Comparison of ENCODE assay signal across 10 cellular contexts in the genomic region with DNA sequence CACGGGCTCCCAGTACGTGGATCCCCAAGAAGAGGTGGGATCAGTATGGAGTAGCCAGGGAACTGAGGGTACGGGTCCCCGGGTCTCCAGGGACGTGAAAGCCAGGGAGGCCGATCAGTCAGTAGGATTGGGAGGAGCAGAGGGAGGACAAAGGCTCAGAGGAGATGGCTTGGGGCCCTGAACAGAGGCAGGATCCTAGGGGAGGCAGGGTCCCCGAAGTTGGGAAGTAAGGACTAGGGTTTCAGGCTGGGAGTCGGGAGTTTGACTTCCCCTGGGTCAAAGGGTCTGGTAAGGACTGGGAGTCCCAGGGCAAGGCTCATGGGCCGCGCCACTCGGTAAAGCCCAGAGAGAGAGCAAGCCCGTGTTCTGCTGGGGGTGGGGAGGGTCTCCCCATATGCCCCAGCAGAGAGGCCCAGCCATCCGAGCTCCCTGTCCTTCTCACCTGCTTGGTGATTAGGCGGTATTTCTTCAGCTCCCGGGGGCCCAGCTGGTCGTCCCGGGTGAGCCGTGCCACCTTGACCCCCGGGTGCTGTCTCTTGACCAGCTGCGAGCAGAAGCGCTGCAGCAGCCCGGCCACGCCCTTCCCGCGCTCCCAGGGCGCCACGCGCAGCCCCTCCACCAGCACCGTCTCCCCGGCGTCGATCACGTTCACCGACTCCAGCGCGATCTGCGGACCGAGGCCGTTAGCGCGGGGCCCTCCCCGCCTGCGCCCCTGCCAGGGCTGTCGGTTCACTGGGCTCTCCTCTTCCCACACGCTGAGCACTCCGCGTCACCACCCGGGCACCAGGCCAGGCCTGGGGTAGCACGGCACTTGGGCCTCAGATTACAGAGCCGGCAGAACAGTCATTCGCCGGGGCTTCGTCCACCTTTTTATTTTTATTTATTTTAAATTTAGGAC. TPM values are rescaled to one million over a fixed set of nuclear protein-coding genes. Genes with fewer than 3 reads are reported as not detected.
A peak's percentile ranks its signal among the peaks of the same experiment; 100 is the strongest.
DNase-seq lines count a peak whose midpoint lies in the region; ATAC-seq and TF ChIP-seq lines count a peak whose summit lies in the region.
"Had no signal": no experiment of that assay in that cellular context is flagged by ENCODE, and none has a peak within 500 bp of the region (broad histone marks: within the 10 kb centered on the region; RNA-seq: fewer than 3 reads in every experiment).

No MANE protein-coding gene starts in this region.

- no peaks in the 10 kb centered on the region for H3K36me3 ChIP-seq in HUES48 (ENCODE audit: control insufficient read depth, insufficient read depth, low read length)
- no peaks in the 10 kb centered on the region for H3K36me3 ChIP-seq in smooth muscle cell (ENCODE audit: low read depth)
- H3K36me3 ChIP-seq in Karpas-422 (ENCODE audit: insufficient read depth, low read length), result no peaks in the 10 kb centered on the region

- H3K9me2 ChIP-seq in Karpas-422 (replicated peaks; ENCODE audit: insufficient read depth, low read length), result no peaks in the 10 kb centered on the region

- intact Hi-C loops in left cardiac atrium (cut with DNase I) (loop anchor here in 1 of 2 donors (10.0 kb wide), 1 partner anchor 278 kb away; the partner anchor contains the start of gene ACHE), lower leg skin (cut with DNase I; ENCODE audit: low total_unique reads) (no loop called here)

- H3K27me3 ChIP-seq in HUES48 (ENCODE audit: control insufficient read depth, insufficient read depth, low read length), result peaks cover 100% of the 10 kb centered on the region
- H3K27me3 ChIP-seq in smooth muscle cell (ENCODE audit: low read depth), result peaks cover 89% of the 10 kb centered on the region
- no peaks in the 10 kb centered on the region for H3K27me3 ChIP-seq in Karpas-422 (ENCODE audit: low read length)

- H3K9ac ChIP-seq in HUES48 (ENCODE audit: low read depth, low read length) (no peak overlapping the region), smooth muscle cell (ENCODE audit: low read depth) (no peak overlapping the region), Karpas-422 (ENCODE audit: low read length) (no peak overlapping the region)

- 9% methylated on average over 53 of the region's 53 CpGs for WGBS in smooth muscle cell (ENCODE audit: low lambda C conversion rate)
- 1 to 2% methylated on average over 48 to 53 of the region's 53 CpGs for WGBS in lower leg skin, 2 donors

- peak; percentile 79 for DNase-seq in CD1c-positive myeloid dendritic cell (ENCODE audit: extremely low spot score)
- DNase-seq in left cardiac atrium, result peak; percentile 84
- peak; percentile 48 for DNase-seq in smooth muscle cell (lab: John Stamatoyannopoulos, UW; ENCODE audit: unreplicated experiment)
- DNase-seq in lower leg skin (ENCODE audit: low spot score in 2 of 2), result no peak
- no peak for DNase-seq in Karpas-422
- no peak for DNase-seq in activated T-cell treated with anti-CD3 and anti-CD28 coated beads, Interleukin-2, amount 50 U/mL, for 4 hours

- H3K4me1 ChIP-seq in HUES48 (ENCODE audit: control insufficient read depth, insufficient read depth, low read length), result peaks cover 43% of the 10 kb centered on the region
- peaks cover 20% of the 10 kb centered on the region for H3K4me1 ChIP-seq in smooth muscle cell (ENCODE audit: low read depth)
- peaks cover 9% of the 10 kb centered on the region for H3K4me1 ChIP-seq in Karpas-422 (ENCODE audit: low read length)

- ATAC-seq in left cardiac atrium, result peak; percentile 65 to 81
- ATAC-seq in activated T-cell treated with anti-CD3 and anti-CD28 coated beads, Interleukin-2, amount 50 U/mL, for 4 hours, result no peak

- peaks cover 87% of the 10 kb centered on the region for H3K27me3 Mint-ChIP-seq in activated T-cell treated with anti-CD3 and anti-CD28 coated beads, Interleukin-2, amount 50 U/mL, for 4 hours (ENCODE audit: low read depth)

- H3F3A ChIP-seq in smooth muscle cell (ENCODE audit: low read depth), result peaks cover 4% of the 10 kb centered on the region

- H3K4me3 ChIP-seq in HUES48 (ENCODE audit: low read depth, low read length) (peak overlapping the region; percentile 41), smooth muscle cell (peak overlapping the region; percentile 14), lower leg skin (ENCODE audit: low read depth, poor library complexity, severe bottlenecking) (no peak overlapping the region), Karpas-422 (ENCODE audit: low read length) (no peak overlapping the region)

- H3K9me3 Mint-ChIP-seq in activated T-cell treated with anti-CD3 and anti-CD28 coated beads, Interleukin-2, amount 50 U/mL, for 4 hours, result no peaks in the 10 kb centered on the region

- H3K79me2 ChIP-seq in smooth muscle cell (ENCODE audit: low read depth) (no peaks in the 10 kb centered on the region), Karpas-422 (ENCODE audit: low read length) (no peaks in the 10 kb centered on the region)

- H3K9me3 ChIP-seq in HUES48 (ENCODE audit: control insufficient read depth, insufficient read depth, low read length), result no peaks in the 10 kb centered on the region
- H3K9me3 ChIP-seq in smooth muscle cell (replicated peaks; ENCODE audit: low read depth), result no peaks in the 10 kb centered on the region
- H3K9me3 ChIP-seq in Karpas-422 (ENCODE audit: low read length), result no peaks in the 10 kb centered on the region

- TF ChIP-seq POLR2A in lower leg skin (IDR thresholded peaks at IDR 0.05), result no peak

- no peaks in the 10 kb centered on the region for H4K20me1 ChIP-seq in smooth muscle cell (ENCODE audit: low read depth)
- no peaks in the 10 kb centered on the region for H4K20me1 ChIP-seq in Karpas-422 (ENCODE audit: insufficient read depth, low read depth, low read length)

- no peaks in the 10 kb centered on the region for H3K36me3 Mint-ChIP-seq in activated T-cell treated with anti-CD3 and anti-CD28 coated beads, Interleukin-2, amount 50 U/mL, for 4 hours (ENCODE audit: insufficient read depth)

- H3K27ac ChIP-seq in HUES48 (ENCODE audit: low read depth, low read length) (no peak overlapping the region), VCaP (peak overlapping the region; percentile 8; the same call in 1 of the 2 replicates), smooth muscle cell (ENCODE audit: low read depth) (no peak overlapping the region), Karpas-422 (ENCODE audit: low read length) (no peak overlapping the region)

- H2AFZ ChIP-seq in smooth muscle cell (ENCODE audit: low read depth), result no peak overlapping the region
- no peak overlapping the region for H2AFZ ChIP-seq in Karpas-422 (ENCODE audit: low read length)

- H3K4me2 ChIP-seq in smooth muscle cell (peak overlapping the region; percentile 81), Karpas-422 (ENCODE audit: low read depth, low read length, poor library complexity, severe bottlenecking) (no peak overlapping the region)

- no peak for TF ChIP-seq CTCF in VCaP (conservative IDR thresholded peaks at IDR 0.05)
- no peak for TF ChIP-seq CTCF in smooth muscle cell (IDR thresholded peaks at IDR 0.05; ENCODE audit: borderline replicate concordance, insufficient read depth, poor library complexity, severe bottlenecking)
- TF ChIP-seq CTCF in lower leg skin (IDR thresholded peaks at IDR 0.05), result no peak

- no peak overlapping the region for H3K4me3 Mint-ChIP-seq in activated T-cell treated with anti-CD3 and anti-CD28 coated beads, Interleukin-2, amount 50 U/mL, for 4 hours

- H3K4me1 Mint-ChIP-seq in activated T-cell treated with anti-CD3 and anti-CD28 coated beads, Interleukin-2, amount 50 U/mL, for 4 hours (ENCODE audit: low read depth), result peaks cover 51% of the 10 kb centered on the region

RNA-seq across cellular contexts. Expression of gene NAT16, which starts 7.0 kb away (rescaled TPM):
- total RNA-seq in left cardiac atrium (not detected), smooth muscle cell (not detected in 2 replicates), lower leg skin (not detected)
- polyA plus RNA-seq in smooth muscle cell, result not detected in 2 replicates
- total RNA-seq in Karpas-422 (2014; rRNA removed; shearing (Covaris generic); ENCODE audit: low replicate concordance), result not detected in 2 replicates
- not detected for total RNA-seq in activated T-cell treated with anti-CD3 and anti-CD28 coated beads, Interleukin-2, amount 50 U/mL, for 4 hours
- total RNA-seq: glomerular endothelial cell, urinary bladder had no signal
- polyA plus RNA-seq: urinary bladder had no signal

RNA-seq across cellular contexts. Expression of gene VGF, which starts 7.7 kb away (rescaled TPM):
- total RNA-seq in left cardiac atrium, result not detected
- total RNA-seq in smooth muscle cell, result 0.85 TPM in 1 of 2 replicates, not detected in the other
- polyA plus RNA-seq in smooth muscle cell, result 0.20 and 0.25 TPM in 2 replicates
- 1 to 10 TPM in 2 of 4 donors, under 1 TPM in 1, not detected in 1; 0.91 to 6.3 (median 2.5) TPM for total RNA-seq in lower leg skin
- total RNA-seq in Karpas-422 (2014; rRNA removed; shearing (Covaris generic); ENCODE audit: low replicate concordance), result 0.86 and 1.4 TPM in 2 replicates
- not detected for total RNA-seq in activated T-cell treated with anti-CD3 and anti-CD28 coated beads, Interleukin-2, amount 50 U/mL, for 4 hours
- total RNA-seq: glomerular endothelial cell, urinary bladder had no signal

RNA-seq across cellular contexts. Expression of gene AP1S1, which starts 18.8 kb away (rescaled TPM):
- total RNA-seq in left cardiac atrium (10 to 100 TPM; 14.9 to 18.9 TPM), smooth muscle cell (104 and 105 TPM in 2 replicates), lower leg skin (10 to 100 TPM; 52.9 to 81.2 (median 61.2) TPM)
- polyA plus RNA-seq in smooth muscle cell, result 44.0 and 51.2 TPM in 2 replicates
- total RNA-seq in Karpas-422 (2014; rRNA removed; shearing (Covaris generic); ENCODE audit: low replicate concordance), result 150 and 256 TPM in 2 replicates
- total RNA-seq in activated T-cell treated with anti-CD3 and anti-CD28 coated beads, Interleukin-2, amount 50 U/mL, for 4 hours, result 10 to 100 TPM; 27.6 to 32.9 (median 28.3) TPM

RNA-seq across cellular contexts. Expression of gene MOGAT3, which starts 27.7 kb away (rescaled TPM):
- total RNA-seq in left cardiac atrium, result not detected
- total RNA-seq in smooth muscle cell, result not detected in 2 replicates
- 0.38 TPM in 1 of 2 replicates, not detected in the other for polyA plus RNA-seq in smooth muscle cell
- not detected for total RNA-seq in lower leg skin
- not detected in 2 replicates for total RNA-seq in Karpas-422 (2014; rRNA removed; shearing (Covaris generic); ENCODE audit: low replicate concordance)
- total RNA-seq in activated T-cell treated with anti-CD3 and anti-CD28 coated beads, Interleukin-2, amount 50 U/mL, for 4 hours, result not detected
- total RNA-seq: glomerular endothelial cell, urinary bladder had no signal
- polyA plus RNA-seq: urinary bladder had no signal

RNA-seq across cellular contexts. Expression of gene PLOD3, which starts 44.3 kb away (rescaled TPM):
- total RNA-seq in left cardiac atrium (10 to 100 TPM; 49.6 to 59.1 TPM), smooth muscle cell (58.4 and 63.5 TPM in 2 replicates), lower leg skin (10 to 100 TPM; 16.4 to 31.9 (median 23.3) TPM)
- 150 and 168 TPM in 2 replicates for polyA plus RNA-seq in smooth muscle cell
- 11.1 and 20.5 TPM in 2 replicates for total RNA-seq in Karpas-422 (2014; rRNA removed; shearing (Covaris generic); ENCODE audit: low replicate concordance)
- 10 to 100 TPM; 30.1 to 38.9 (median 33.2) TPM for total RNA-seq in activated T-cell treated with anti-CD3 and anti-CD28 coated beads, Interleukin-2, amount 50 U/mL, for 4 hours

Comparison
In these comparisons a context has a peak if more than half of its experiments do, and no peak if none do; other contexts are left out.
1. DNase-seq: peak in CD1c-positive myeloid dendritic cell (single experiment), left cardiac atrium (single experiment) and smooth muscle cell (single experiment); none in lower leg skin (0 of 2), Karpas-422 (single experiment) and activated T-cell treated with anti-CD3 and anti-CD28 coated beads, Interleukin-2, amount 50 U/mL, for 4 hours (single experiment).
2. H3K4me3 ChIP-seq: peak in HUES48 (single experiment) and smooth muscle cell (single experiment); none in lower leg skin (single experiment) and Karpas-422 (single experiment).
3. ATAC-seq: peak in left cardiac atrium (2 of 2); none in activated T-cell treated with anti-CD3 and anti-CD28 coated beads, Interleukin-2, amount 50 U/mL, for 4 hours (0 of 2).